In genomic region chr21:44440241-44441040, GRCh38 we compare ENCODE assay signal across 18 cellular contexts. TPM values are rescaled to one million over a fixed set of nuclear protein-coding genes. Genes with fewer than 3 reads are reported as not detected.
DNase-seq lines count a peak whose midpoint lies in the region; ATAC-seq and TF ChIP-seq lines count a peak whose summit lies in the region.
"Had no signal": no experiment of that assay in that cellular context is flagged by ENCODE, and none has a peak within 500 bp of the region (broad histone marks: within the 10 kb centered on the region; RNA-seq: fewer than 3 reads in every experiment).

No MANE protein-coding gene starts in this region.

- H3K36me3 Mint-ChIP-seq in CD14-positive monocyte, result peaks cover 59 to 81% of the 10 kb centered on the region in 2 donors
- peaks cover 3% of the 10 kb centered on the region for H3K36me3 Mint-ChIP-seq in activated CD8-positive, alpha-beta T cell treated with anti-CD3 and anti-CD28 coated beads, Interleukin-2, amount 10 ng/mL, durations not matched to agents 7 days and 5 days (ENCODE audit: low read depth)

- peak; percentile 41 for DNase-seq in CD14-positive monocyte (ENCODE audit: low spot score)
- no peak for DNase-seq in NT2/D1 (ENCODE audit: low read depth, low spot score)
- DNase-seq in right lobe of liver, result peak in 2 of 3 donors; percentile 12 to 52
- DNase-seq in spleen, result peak; percentile 43
- DNase-seq in hepatic stellate cell (ENCODE audit: low spot score), result no peak
- no peak for DNase-seq in activated CD8-positive, alpha-beta T cell treated with anti-CD3 and anti-CD28 coated beads, Interleukin-2, amount 10 ng/mL, durations not matched to agents 7 days and 5 days
- DNase-seq: HCEC 1CT; MV-4-11; NCI-H1417; NCI-H1930; NCI-H2171; NCI-H446; NK-92 treated with Interleukin-12 subunit alpha and Interleukin-12 subunit beta, amount 100 ng/mL, for 24 hours; OCI-M1; SJCRH30 had no signal

- peaks cover 6 to 27% (median 11%) of the 10 kb centered on the region in 7 donors for H3K9me3 Mint-ChIP-seq in CD14-positive monocyte
- H3K9me3 Mint-ChIP-seq in activated CD8-positive, alpha-beta T cell treated with anti-CD3 and anti-CD28 coated beads, Interleukin-2, amount 10 ng/mL, durations not matched to agents 7 days and 5 days (ENCODE audit: insufficient read depth), result no peaks in the 10 kb centered on the region
- H3K9me3 Mint-ChIP-seq: CD8-positive, alpha-beta T cell had no signal

- intact Hi-C loops in CD14-positive monocyte (cut with micrococcal nuclease) (no loop called here), right lobe of liver (cut with DNase I) (loop anchor here in 1 of 2 donors (10.0 kb wide), 1 partner anchor 46 kb away; no protein-coding TSS in a partner anchor), spleen (cut with DNase I; ENCODE audit: low total_unique reads) (no loop called here)

- 87% methylated on average over 16 of the region's 33 CpGs for WGBS in right lobe of liver (ENCODE audit: insufficient coverage, low coverage, low lambda C conversion rate, missing lambda C conversion rate)
- WGBS in spleen, 5 donors, result 77 to 92% (median 87%) methylated on average over 23 to 33 of the region's 33 CpGs

- H3K4me3 ChIP-seq in NT2/D1 (ENCODE audit: insufficient read length, low read depth), result no peak overlapping the region
- no peak overlapping the region for H3K4me3 ChIP-seq in right lobe of liver
- no peak overlapping the region for H3K4me3 ChIP-seq in spleen
- H3K4me3 ChIP-seq: SJCRH30 had no signal

- H3K27me3 ChIP-seq in NT2/D1 (ENCODE audit: insufficient read depth, insufficient read length) (no peaks in the 10 kb centered on the region), right lobe of liver (no peaks in the 10 kb centered on the region), spleen (replicated peaks in 1 of 7) (peaks cover 0 to 16% (median 0%) of the 10 kb centered on the region in 7 donors)
- H3K27me3 ChIP-seq: SJCRH30 had no signal

- TF ChIP-seq CTCF in CD14-positive monocyte (IDR thresholded peaks at IDR 0.05), result no peak
- TF ChIP-seq CTCF in right lobe of liver (IDR thresholded peaks at IDR 0.05), result no peak
- TF ChIP-seq CTCF in spleen (IDR thresholded peaks at IDR 0.05 in 8 of 11, conservative IDR thresholded peaks at IDR 0.05 in 3 of 11), result no peak

- no peak overlapping the region for H3K27ac ChIP-seq in right lobe of liver
- no peak overlapping the region for H3K27ac ChIP-seq in spleen
- H3K27ac ChIP-seq: SJCRH30 had no signal

- no peaks in the 10 kb centered on the region for H3K4me1 Mint-ChIP-seq in CD14-positive monocyte
- H3K4me1 Mint-ChIP-seq in activated CD8-positive, alpha-beta T cell treated with anti-CD3 and anti-CD28 coated beads, Interleukin-2, amount 10 ng/mL, durations not matched to agents 7 days and 5 days (ENCODE audit: low read depth), result no peaks in the 10 kb centered on the region
- H3K4me1 Mint-ChIP-seq: B cell had no signal

- H3K27me3 Mint-ChIP-seq in CD14-positive monocyte (ENCODE audit: low read depth in 3 of 3), result peaks cover 1 to 3% (median 2%) of the 10 kb centered on the region in 3 donors
- H3K27me3 Mint-ChIP-seq in activated CD8-positive, alpha-beta T cell treated with anti-CD3 and anti-CD28 coated beads, Interleukin-2, amount 10 ng/mL, durations not matched to agents 7 days and 5 days (ENCODE audit: low read depth), result no peaks in the 10 kb centered on the region

- POLR2A ChIA-PET in activated CD8-positive, alpha-beta T cell treated with anti-CD3 and anti-CD28 coated beads, Interleukin-2, amount 10 ng/mL, durations not matched to agents 7 days and 5 days (lab: Charles Lee), result interaction anchor here (1.5 kb wide), 1 partner anchor 10 kb away, joined by 4 read pairs; no protein-coding TSS in a partner anchor

- CTCF ChIA-PET in activated CD8-positive, alpha-beta T cell treated with anti-CD3 and anti-CD28 coated beads, Interleukin-2, amount 10 ng/mL, durations not matched to agents 7 days and 5 days (lab: Charles Lee), result no interaction called here

- no peaks in the 10 kb centered on the region for H3K36me3 ChIP-seq in NT2/D1 (ENCODE audit: insufficient read depth, insufficient read length, low read length)
- H3K36me3 ChIP-seq in right lobe of liver, result no peaks in the 10 kb centered on the region
- H3K36me3 ChIP-seq in spleen, result peaks cover 0 to 86% (median 49%) of the 10 kb centered on the region in 6 donors
- H3K36me3 ChIP-seq: SJCRH30 had no signal

- peak overlapping the region; percentile 36 for H3K9ac ChIP-seq in NT2/D1 (ENCODE audit: insufficient read length, low read depth)

- TF ChIP-seq POLR2A in right lobe of liver (IDR thresholded peaks at IDR 0.05) (no peak), spleen (IDR thresholded peaks at IDR 0.05) (no peak)

- H3K27ac Mint-ChIP-seq in CD14-positive monocyte, result no peak overlapping the region
- no peak overlapping the region for H3K27ac Mint-ChIP-seq in activated CD8-positive, alpha-beta T cell treated with anti-CD3 and anti-CD28 coated beads, Interleukin-2, amount 10 ng/mL, durations not matched to agents 7 days and 5 days
- H3K27ac Mint-ChIP-seq: B cell; CD8-positive, alpha-beta T cell had no signal

- H3K9me3 ChIP-seq in NT2/D1 (ENCODE audit: insufficient read depth, low read length) (no peaks in the 10 kb centered on the region), right lobe of liver (no peaks in the 10 kb centered on the region), spleen (peaks cover 0 to 3% (median 0%) of the 10 kb centered on the region in 8 donors)
- H3K9me3 ChIP-seq: SJCRH30 had no signal

- H3K4me1 ChIP-seq in NT2/D1 (ENCODE audit: insufficient read depth, insufficient read length) (peaks cover 48% of the 10 kb centered on the region), right lobe of liver (no peaks in the 10 kb centered on the region), spleen (no peaks in the 10 kb centered on the region)
- H3K4me1 ChIP-seq: SJCRH30 had no signal

- H3K4me3 Mint-ChIP-seq in CD14-positive monocyte, result no peak overlapping the region
- no peak overlapping the region for H3K4me3 Mint-ChIP-seq in activated CD8-positive, alpha-beta T cell treated with anti-CD3 and anti-CD28 coated beads, Interleukin-2, amount 10 ng/mL, durations not matched to agents 7 days and 5 days
- H3K4me3 Mint-ChIP-seq: B cell; CD8-positive, alpha-beta T cell had no signal

- ATAC-seq in right lobe of liver, result no peak
- no peak for ATAC-seq in activated CD8-positive, alpha-beta T cell treated with anti-CD3 and anti-CD28 coated beads, Interleukin-2, amount 10 ng/mL, durations not matched to agents 7 days and 5 days
- ATAC-seq in GM19324 (IDR thresholded peaks at IDR 0.05; ENCODE audit: low FRiP score, unreplicated experiment), result no peak
- ATAC-seq: CD8-positive, alpha-beta T cell had no signal

RNA-seq across cellular contexts. Expression of gene LRRC3, which starts 14.9 kb away (rescaled TPM):
- polyA plus RNA-seq in CD14-positive monocyte (under 1 TPM; 0.30 to 0.41 TPM), spleen (under 1 TPM; 0.24 to 0.86 (median 0.26) TPM)
- total RNA-seq in right lobe of liver (10 to 100 TPM in 5 of 6 experiments, 1 to 10 TPM in 1; 7.5 to 19.3 (median 13.9) TPM), spleen (1 to 10 TPM; 1.3 to 4.9 (median 3.4) TPM)
- total RNA-seq in activated CD8-positive, alpha-beta T cell treated with anti-CD3 and anti-CD28 coated beads, Interleukin-2, amount 10 ng/mL, durations not matched to agents 7 days and 5 days, result 1 to 10 TPM; 3.2 to 3.4 TPM
- total RNA-seq: SJCRH30 had no signal

Comparison
In these comparisons a context has a peak if more than half of its experiments do, and no peak if none do; other contexts are left out.
1. DNase-seq: peak in CD14-positive monocyte (single experiment), right lobe of liver (2 of 3) and spleen (single experiment); none in NT2/D1 (single experiment), hepatic stellate cell (single experiment) and activated CD8-positive, alpha-beta T cell treated with anti-CD3 and anti-CD28 coated beads, Interleukin-2, amount 10 ng/mL, durations not matched to agents 7 days and 5 days (single experiment).